In genomic region chr19:40438284-40438683, GRCh38 we compare ENCODE assay signal across 23 cellular contexts.
"Had no signal": no experiment of that assay in that cellular context is flagged by ENCODE, and none has a peak within 500 bp of the region (broad histone marks: within the 10 kb centered on the region; RNA-seq: fewer than 3 reads in every experiment).

No MANE protein-coding gene starts in this region.

- H3K9me3 Mint-ChIP-seq: activated CD4-positive, alpha-beta T cell treated with anti-CD3 and anti-CD28 coated beads, Interleukin-2, amount 10 ng/mL, durations not matched to agents 7 days and 5 days; activated naive CD8-positive, alpha-beta T cell treated with anti-CD3 and anti-CD28 coated beads, Interleukin-2, amount 10 ng/mL, durations not matched to agents 7 days and 5 days; natural killer cell; T-cell had no signal

- H3K36me3 Mint-ChIP-seq: natural killer cell had no signal

- ATAC-seq: activated CD4-positive, CD25-positive, alpha-beta regulatory T cell treated with anti-CD3 and anti-CD28 coated beads, Interleukin-2, amount 50 U/mL, for 24 hours; body of pancreas; lower lobe of right lung; natural killer cell; stimulated activated naive CD8-positive, alpha-beta T cell treated with anti-CD3 and anti-CD28 coated beads, Interleukin-15, Interleukin-2, amounts not matched to agents 100 U/mL and 50 U/mL, for 24 hours; T-cell had no signal

- H3K4me3 Mint-ChIP-seq: activated CD4-positive, alpha-beta T cell treated with anti-CD3 and anti-CD28 coated beads, Interleukin-2, amount 10 ng/mL, durations not matched to agents 7 days and 5 days; activated naive CD8-positive, alpha-beta T cell treated with anti-CD3 and anti-CD28 coated beads, Interleukin-2, amount 10 ng/mL, durations not matched to agents 7 days and 5 days; natural killer cell; T-cell had no signal

- DNase-seq: activated CD4-positive, alpha-beta T cell treated with anti-CD3 and anti-CD28 coated beads, Interleukin-2, amount 10 ng/mL, durations not matched to agents 7 days and 5 days; activated CD8-positive, alpha-beta memory T cell treated with anti-CD3 and anti-CD28 coated beads, Interleukin-2, amount 50 U/mL, for 4 hours; activated gamma-delta T cell treated with Interleukin-2 at 50 U/mL for 16 hours; activated naive CD8-positive, alpha-beta T cell treated with anti-CD3 and anti-CD28 coated beads, Interleukin-2, amount 10 ng/mL, durations not matched to agents 7 days and 5 days; activated T-cell treated with anti-CD3 and anti-CD28 coated beads, Interleukin-2, amount 50 U/mL, for 48 hours; amygdala; body of pancreas; caudate nucleus; dorsolateral prefrontal cortex; foreskin fibroblast; hypothalamus; islet precursor cell; lower lobe of right lung; natural killer cell; stimulated activated CD4-positive, alpha-beta T cell treated with anti-CD3 and anti-CD28 coated beads, Interleukin-12 subunit alpha, Interleukin-12 subunit beta, amount 100 ng/mL, for 4 hours; stimulated activated CD4-positive, alpha-beta T cell treated with anti-CD3 and anti-CD28 coated beads, Interleukin-1b, Interleukin-23, amount 100 ng/mL, for 48 hours; stimulated activated CD8-positive, alpha-beta memory T cell treated with anti-CD3 and anti-CD28 coated beads, Interleukin-4, amount 100 ng/mL, for 48 hours; stimulated activated naive CD8-positive, alpha-beta T cell treated with anti-CD3 and anti-CD28 coated beads, Interleukin-15, Interleukin-2, amounts not matched to agents 100 U/mL and 50 U/mL, for 24 hours; substantia nigra; T-cell; T-helper 9 cell; tibial artery had no signal

- H3K27me3 Mint-ChIP-seq: activated CD4-positive, alpha-beta T cell treated with anti-CD3 and anti-CD28 coated beads, Interleukin-2, amount 10 ng/mL, durations not matched to agents 7 days and 5 days; activated naive CD8-positive, alpha-beta T cell treated with anti-CD3 and anti-CD28 coated beads, Interleukin-2, amount 10 ng/mL, durations not matched to agents 7 days and 5 days; T-cell had no signal

- H3K27ac Mint-ChIP-seq: activated CD4-positive, alpha-beta T cell treated with anti-CD3 and anti-CD28 coated beads, Interleukin-2, amount 10 ng/mL, durations not matched to agents 7 days and 5 days; activated naive CD8-positive, alpha-beta T cell treated with anti-CD3 and anti-CD28 coated beads, Interleukin-2, amount 10 ng/mL, durations not matched to agents 7 days and 5 days; natural killer cell; T-cell had no signal
